25 cellular contexts compared by ENCODE assay signal in the genomic region with DNA sequence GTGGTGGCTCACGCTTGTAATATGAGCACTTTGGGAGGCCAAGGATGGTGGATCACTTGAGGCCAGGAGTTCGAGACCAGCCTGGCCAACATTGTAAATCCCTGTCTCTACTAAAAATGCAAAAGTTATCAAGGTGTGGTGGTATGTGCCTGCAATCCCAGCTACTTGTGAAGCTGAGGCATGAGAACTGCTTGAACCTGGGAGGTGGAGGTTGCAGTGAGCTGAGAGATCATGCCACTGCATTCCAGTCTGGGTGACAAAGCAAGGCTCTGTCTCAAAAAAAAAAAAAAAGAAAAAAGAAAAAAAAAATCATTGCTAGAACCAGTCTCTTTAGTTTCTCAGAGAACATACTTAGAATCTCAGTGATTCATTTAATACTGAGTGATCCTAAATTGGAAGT.
"Had no signal": no experiment of that assay in that cellular context is flagged by ENCODE, and none has a peak within 500 bp of the region (broad histone marks: within the 10 kb centered on the region; RNA-seq: fewer than 3 reads in every experiment).

No MANE protein-coding gene starts in this region.

- H3K27me3 ChIP-seq: colonic mucosa, neutrophil, right lobe of liver, testis, transverse colon had no signal

- DNase-seq: activated CD4-positive, alpha-beta memory T cell treated with anti-CD3 and anti-CD28 coated beads for 36 hours; activated CD4-positive, alpha-beta T cell treated with anti-CD3 and anti-CD28 coated beads, Interleukin-2, amount 10 ng/mL, durations not matched to agents 24 days and 14 days; activated CD4-positive, CD25-positive, alpha-beta regulatory T cell treated with anti-CD3 and anti-CD28 coated beads, Interleukin-2, amount 50 U/mL, for 72 hours; activated CD8-positive, alpha-beta memory T cell treated with anti-CD3 and anti-CD28 coated beads, Interleukin-2, amount 50 U/mL, for 4 hours; activated gamma-delta T cell treated with Interleukin-2 at 50 U/mL for 16 hours; activated naive CD4-positive, alpha-beta T cell treated with anti-CD3 and anti-CD28 coated beads, Interleukin-2, amount 50 U/mL, for 16 hours; activated T-cell treated with anti-CD3 and anti-CD28 coated beads, Interleukin-2, amount 50 U/mL, for 1 hour; amniotic stem cell; colonic mucosa; effector memory CD4-positive, alpha-beta T cell; head of caudate nucleus; hippocampal formation; immature natural killer cell; lower lobe of right lung; right lobe of liver; stimulated activated CD4-positive, alpha-beta T cell treated with anti-CD3 and anti-CD28 coated beads, Interleukin-12 subunit alpha, Interleukin-12 subunit beta, amount 100 ng/mL, for 4 hours; stimulated activated CD4-positive, alpha-beta T cell treated with anti-CD3 and anti-CD28 coated beads, Interleukin-4, amount 100 ng/mL, for 1 hour; stimulated activated naive CD8-positive, alpha-beta T cell treated with anti-CD3 and anti-CD28 coated beads, Interleukin-15, Interleukin-2, amounts not matched to agents 100 U/mL and 50 U/mL, for 24 hours; T-helper 9 cell; testis; transverse colon; WERI-Rb-1 had no signal

- H3K9me3 ChIP-seq: colonic mucosa, lower lobe of right lung, neutrophil, right lobe of liver, testis, transverse colon had no signal

- H3K4me3 ChIP-seq: colonic mucosa, lower lobe of right lung, right lobe of liver, testis, transverse colon had no signal

- H3K36me3 ChIP-seq: colonic mucosa, lower lobe of right lung, right lobe of liver, transverse colon, WERI-Rb-1 had no signal

- ATAC-seq: esophagus mucosa; left lobe of liver; lower lobe of right lung; right lobe of liver; stimulated activated naive CD8-positive, alpha-beta T cell treated with anti-CD3 and anti-CD28 coated beads, Interleukin-15, Interleukin-2, amounts not matched to agents 100 U/mL and 50 U/mL, for 24 hours had no signal

- H3K4me1 ChIP-seq: colonic mucosa, lower lobe of right lung, right lobe of liver, testis had no signal

- H3K27ac ChIP-seq: colonic mucosa, lower lobe of right lung, neutrophil, right lobe of liver, testis, transverse colon, WERI-Rb-1 had no signal
